Comparison of ENCODE assay signal across 14 cellular contexts in the genomic region with DNA sequence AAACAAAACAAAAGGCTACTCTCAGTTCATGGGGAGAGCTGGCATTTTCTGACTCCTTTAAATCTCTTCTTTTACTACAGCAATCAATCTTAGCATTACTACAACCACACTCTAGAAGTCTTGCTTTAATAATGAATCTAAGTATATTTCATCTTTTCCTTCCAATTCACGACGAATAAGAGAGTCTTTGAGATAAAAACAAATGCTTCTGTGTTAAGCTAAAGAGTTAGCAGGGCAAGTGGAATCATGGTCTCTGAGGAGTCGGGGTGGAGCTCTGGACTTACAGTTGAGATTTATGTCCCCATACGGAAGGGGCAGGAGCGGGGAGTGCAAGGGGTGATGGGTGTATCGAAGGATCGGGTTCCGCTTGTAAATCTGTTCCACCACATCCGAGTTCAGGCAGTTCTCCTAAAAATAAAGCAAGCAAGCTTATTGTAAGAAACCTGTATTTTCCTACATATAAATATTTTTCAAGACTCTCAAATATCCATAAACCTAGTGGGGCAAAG. TPM values are rescaled to one million over a fixed set of nuclear protein-coding genes. Genes with fewer than 3 reads are reported as not detected.
"Had no signal": no experiment of that assay in that cellular context is flagged by ENCODE, and none has a peak within 500 bp of the region (broad histone marks: within the 10 kb centered on the region; RNA-seq: fewer than 3 reads in every experiment).

No MANE protein-coding gene starts in this region.

- H3K36me3 Mint-ChIP-seq: immature natural killer cell; naive thymus-derived CD8-positive, alpha-beta T cell had no signal

- H3K9me3 Mint-ChIP-seq: naive thymus-derived CD8-positive, alpha-beta T cell had no signal

- H3K4me3 Mint-ChIP-seq: immature natural killer cell; naive thymus-derived CD8-positive, alpha-beta T cell had no signal

- H3K4me1 Mint-ChIP-seq: immature natural killer cell had no signal

- ATAC-seq: activated naive CD4-positive, alpha-beta T cell treated with anti-CD3 and anti-CD28 coated beads, Interleukin-2, amount 50 U/mL, for 72 hours; naive thymus-derived CD8-positive, alpha-beta T cell; pancreas; right cardiac atrium; stimulated activated naive CD8-positive, alpha-beta T cell treated with anti-CD3 and anti-CD28 coated beads, Interleukin-15, Interleukin-2, amounts not matched to agents 100 U/mL and 50 U/mL, for 24 hours had no signal

- H3K27ac Mint-ChIP-seq: activated naive CD4-positive, alpha-beta T cell treated with anti-CD3 and anti-CD28 coated beads, Interleukin-2, amount 50 U/mL, for 72 hours; immature natural killer cell had no signal

- DNase-seq: activated T-cell treated with anti-CD3 and anti-CD28 coated beads, Interleukin-2, amount 50 U/mL, for 1 hour; colonic mucosa; foreskin keratinocyte; immature natural killer cell; left ventricle myocardium inferior; naive thymus-derived CD8-positive, alpha-beta T cell; pancreas; right cardiac atrium; stimulated activated CD4-positive, alpha-beta T cell treated with anti-CD3 and anti-CD28 coated beads, Interleukin-12 subunit alpha, Interleukin-12 subunit beta, amount 100 ng/mL, for 4 hours; stimulated activated CD4-positive, alpha-beta T cell treated with anti-CD3 and anti-CD28 coated beads, Interleukin-4, amount 100 ng/mL, for 4 hours; stimulated activated naive CD8-positive, alpha-beta T cell treated with anti-CD3 and anti-CD28 coated beads, Interleukin-15, Interleukin-2, amounts not matched to agents 100 U/mL and 50 U/mL, for 24 hours; T-helper 9 cell had no signal

RNA-seq across cellular contexts. Expression of gene RETREG1, which starts 59.0 kb away (rescaled TPM):
- total RNA-seq: lung microvascular endothelial cell had no signal
